13 cellular contexts compared by ENCODE assay signal in genomic region chr12:19800884-19801283, GRCh38.
DNase-seq lines count a peak whose midpoint lies in the region; ATAC-seq, FAIRE-seq and TF ChIP-seq lines count a peak whose summit lies in the region.
"Had no signal": no experiment of that assay in that cellular context is flagged by ENCODE, and none has a peak within 500 bp of the region (broad histone marks: within the 10 kb centered on the region; RNA-seq: fewer than 3 reads in every experiment).

No MANE protein-coding gene starts in this region.

- TF ChIP-seq CTCF in GM13977 (IDR thresholded peaks at IDR 0.05; ENCODE audit: extremely low read depth, insufficient read depth, missing control alignments) (no peak), type B pancreatic cell (conservative IDR thresholded peaks at IDR 0.05) (no peak)

- no peaks in the 10 kb centered on the region for H3K9me3 Mint-ChIP-seq in type B pancreatic cell

- H3K27me3 Mint-ChIP-seq in type B pancreatic cell: peaks cover 3% of the 10 kb centered on the region
- H3K27me3 Mint-ChIP-seq: naive thymus-derived CD4-positive, alpha-beta T cell had no signal

- no peaks in the 10 kb centered on the region for H3K36me3 Mint-ChIP-seq in type B pancreatic cell
- H3K36me3 Mint-ChIP-seq: naive thymus-derived CD4-positive, alpha-beta T cell had no signal

- no peak overlapping the region for H3K4me3 Mint-ChIP-seq in type B pancreatic cell
- H3K4me3 Mint-ChIP-seq: naive thymus-derived CD4-positive, alpha-beta T cell had no signal

- intact Hi-C loops in sciatic nerve (cut with DNase I): no loop called here

- in situ Hi-C loops in GM13977 (cut with MboI; ENCODE audit: low pct_unique_long_range_greater_than_20kb, low sequenced_read_pairs, unreplicated experiment): no loop called here

- FAIRE-seq in endometrium (lab: Jason Lieb, UNC): peak; percentile 81

- no peaks in the 10 kb centered on the region for H3K4me1 Mint-ChIP-seq in type B pancreatic cell (ENCODE audit: unreplicated experiment)

- H3K27ac Mint-ChIP-seq in type B pancreatic cell: no peak overlapping the region
- H3K27ac Mint-ChIP-seq: naive thymus-derived CD4-positive, alpha-beta T cell had no signal

- peak; percentile 38 for ATAC-seq in sciatic nerve
- ATAC-seq: left colon; naive thymus-derived CD4-positive, alpha-beta T cell had no signal

- peak; percentile 49 for DNase-seq in GM13977 (ENCODE audit: low spot score)
- peak; percentile 87 for DNase-seq in M059J (ENCODE audit: low read depth)
- DNase-seq in sciatic nerve (ENCODE audit: low spot score): no peak
- DNase-seq in type B pancreatic cell (ENCODE audit: extremely low spot score, unreplicated experiment): no peak
- no peak for DNase-seq in DMS114 treated with DMSO at 0.1 percent for 48 hours (lab: John Stamatoyannopoulos, UW; ENCODE audit: unreplicated experiment)
- DNase-seq in ecto neural progenitor cell (ENCODE audit: low spot score): no peak
- DNase-seq: effector CD8-positive, alpha-beta T cell; H7; left colon; naive thymus-derived CD4-positive, alpha-beta T cell; NK-92 treated with Interleukin-12 subunit alpha and Interleukin-12 subunit beta, amount 100 ng/mL, for 24 hours; sigmoid colon had no signal

Comparison
In these comparisons a context has a peak if more than half of its experiments do, and no peak if none do; other contexts are left out.
1. DNase-seq: peak in GM13977 (single experiment) and M059J (single experiment); none in sciatic nerve (single experiment), type B pancreatic cell (single experiment), DMS114 treated with DMSO at 0.1 percent for 48 hours (single experiment) and ecto neural progenitor cell (single experiment).